Comparison of ENCODE assay signal across 8 cellular contexts in the genomic region with DNA sequence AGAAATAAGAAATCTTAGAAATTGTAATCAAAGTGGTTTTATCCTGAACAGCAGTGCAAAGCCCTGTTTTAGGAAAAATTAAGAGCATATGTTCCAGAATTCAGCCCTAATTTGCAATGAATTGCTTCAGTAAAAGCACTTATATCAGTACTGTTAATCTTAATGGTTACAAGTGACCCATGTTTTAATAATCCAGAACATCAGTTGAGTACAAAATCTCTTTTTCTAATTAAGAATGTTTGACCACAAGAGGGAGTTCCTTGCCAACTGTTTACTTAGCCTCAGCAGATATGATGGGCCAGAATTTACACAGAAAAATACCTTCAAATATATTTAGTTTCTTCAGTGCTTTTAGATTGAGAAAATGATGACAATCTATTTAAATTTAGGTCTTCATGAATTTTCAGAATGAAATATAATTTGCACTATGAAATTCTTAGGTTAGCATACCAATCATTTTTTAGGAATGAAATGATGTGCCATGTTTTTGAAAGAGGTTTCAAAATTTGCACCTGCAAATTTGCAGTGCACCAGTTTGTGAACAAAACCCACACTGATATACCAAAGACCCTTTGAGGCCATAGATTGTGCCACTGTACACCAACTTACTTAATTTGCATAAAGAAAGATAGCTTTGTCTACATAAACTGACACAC.
DNase-seq lines count a peak whose midpoint lies in the region; ATAC-seq and TF ChIP-seq lines count a peak whose summit lies in the region.

No MANE protein-coding gene starts in this region.

- H3K27me3 ChIP-seq in CD4-positive, alpha-beta T cell (ENCODE audit: control insufficient read depth, insufficient read depth, low read length): no peaks in the 10 kb centered on the region

- H3K4me3 Mint-ChIP-seq in brain: peak overlapping the region in 1 of 5 experiments; percentile 26
- H3K4me3 Mint-ChIP-seq in CD4-positive, alpha-beta T cell: no peak overlapping the region

- no peaks in the 10 kb centered on the region for H3K27me3 Mint-ChIP-seq in brain
- no peaks in the 10 kb centered on the region for H3K27me3 Mint-ChIP-seq in CD4-positive, alpha-beta T cell

- no peaks in the 10 kb centered on the region for H3K36me3 Mint-ChIP-seq in brain
- H3K36me3 Mint-ChIP-seq in CD4-positive, alpha-beta T cell (ENCODE audit: low read depth): no peaks in the 10 kb centered on the region

- peak; percentile 63 to 84 for TF ChIP-seq CTCF in brain (conservative IDR thresholded peaks at IDR 0.05)
- no peak for TF ChIP-seq CTCF in CD4-positive, alpha-beta T cell (IDR thresholded peaks at IDR 0.05)

- CTCF ChIA-PET in CD4-positive, alpha-beta T cell (lab: Charles Lee): no interaction called here

- intact Hi-C loops in CD4-positive, alpha-beta T cell (cut with DNase I, micrococcal nuclease): no loop called here

- no peaks in the 10 kb centered on the region for H3K9me3 Mint-ChIP-seq in brain
- H3K9me3 Mint-ChIP-seq in CD4-positive, alpha-beta T cell: no peaks in the 10 kb centered on the region

- no peaks in the 10 kb centered on the region for H3K9me3 ChIP-seq in CD4-positive, alpha-beta T cell (ENCODE audit: control insufficient read depth, low read length)

- H3K27ac Mint-ChIP-seq in brain: peak overlapping the region in 1 of 5 experiments; percentile 5
- H3K27ac Mint-ChIP-seq in CD4-positive, alpha-beta T cell: no peak overlapping the region

- ATAC-seq in HG03135 (IDR thresholded peaks at IDR 0.05; ENCODE audit: unreplicated experiment): no peak
- no peak for ATAC-seq in CD4-positive, alpha-beta T cell (ENCODE audit: poor library complexity)

- no peak overlapping the region for H3K27ac ChIP-seq in CD4-positive, alpha-beta T cell (ENCODE audit: low read depth, low read length)

- POLR2A ChIA-PET in CD4-positive, alpha-beta T cell (lab: Charles Lee): no interaction called here

- peak; percentile 0 for DNase-seq in NCI-H2196 (lab: John Stamatoyannopoulos, UW; ENCODE audit: unreplicated experiment)
- no peak for DNase-seq in NCI-H2196 treated with DMSO at 0.1 percent for 48 hours (lab: John Stamatoyannopoulos, UW; ENCODE audit: unreplicated experiment)
- peak; percentile 53 for DNase-seq in M059J (ENCODE audit: low read depth)
- DNase-seq in myocyte (ENCODE audit: low read depth): peak; percentile 48
- DNase-seq in mucosa of gallbladder (ENCODE audit: low spot score): no peak
- no peak for DNase-seq in CD4-positive, alpha-beta T cell

- H3K4me1 Mint-ChIP-seq in brain: peaks cover 24% of the 10 kb centered on the region
- H3K4me1 Mint-ChIP-seq in CD4-positive, alpha-beta T cell (ENCODE audit: low read depth): no peaks in the 10 kb centered on the region

Comparison
In these comparisons a context has a peak if more than half of its experiments do, and no peak if none do; other contexts are left out.
1. DNase-seq: peak in NCI-H2196 (single experiment), M059J (single experiment) and myocyte (single experiment); none in NCI-H2196 treated with DMSO at 0.1 percent for 48 hours (single experiment), mucosa of gallbladder (single experiment) and CD4-positive, alpha-beta T cell (0 of 10).